In the genomic region with DNA sequence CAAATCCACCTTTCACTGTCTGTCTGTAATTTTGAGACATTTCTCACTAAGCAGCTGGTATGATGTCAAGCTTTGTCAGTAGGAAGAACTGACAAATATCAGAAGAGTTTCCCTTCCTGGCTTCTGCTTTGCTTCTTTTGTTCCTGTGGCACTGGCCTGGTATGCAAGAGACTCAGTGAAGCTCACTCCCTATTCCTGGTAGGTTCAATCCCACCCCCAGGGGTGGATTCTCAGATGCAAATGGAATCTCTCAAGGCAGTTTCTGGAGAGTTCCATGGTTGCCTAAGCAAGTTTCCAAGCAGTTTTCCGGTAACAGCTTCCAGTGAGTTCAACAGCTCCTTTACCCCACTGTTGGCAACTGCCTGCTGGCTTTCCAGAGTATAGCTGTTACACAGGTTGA, we compare ENCODE assay signal across 23 cellular contexts.
"Had no signal": no experiment of that assay in that cellular context is flagged by ENCODE, and none has a peak within 500 bp of the region (broad histone marks: within the 10 kb centered on the region; RNA-seq: fewer than 3 reads in every experiment).

No MANE protein-coding gene starts in this region.

- H3K36me3 ChIP-seq: adrenal gland, esophagus squamous epithelium, transverse colon had no signal

- H3K4me3 ChIP-seq: adrenal gland, body of pancreas, esophagus squamous epithelium, testis, transverse colon had no signal

- H3K27ac ChIP-seq: adrenal gland, body of pancreas, epithelial cell of prostate, esophagus squamous epithelium, testis, transverse colon had no signal

- H3K4me1 ChIP-seq: adrenal gland, body of pancreas, esophagus squamous epithelium, testis, transverse colon had no signal

- H3K27me3 ChIP-seq: adrenal gland, body of pancreas, esophagus squamous epithelium, testis, transverse colon had no signal

- H3K9me3 ChIP-seq: body of pancreas, testis had no signal

- DNase-seq: activated CD4-positive, alpha-beta T cell treated with anti-CD3 and anti-CD28 coated beads for 4 hours; activated CD4-positive, alpha-beta T cell treated with anti-CD3 and anti-CD28 coated beads, Interleukin-2, amount 50 U/mL, for 4 hours; activated effector memory CD4-positive, alpha-beta T cell treated with Interleukin-2 at 50 U/mL for 16 hours; activated naive CD4-positive, alpha-beta T cell treated with Interleukin-2 at 50 U/mL for 16 hours; activated naive CD8-positive, alpha-beta T cell treated with anti-CD3 and anti-CD28 coated beads for 36 hours; activated T-cell treated with anti-CD3 and anti-CD28 coated beads for 4 hours; adrenal gland; aorta; body of pancreas; dermis blood vessel endothelial cell; effector CD4-positive, alpha-beta T cell; esophagus squamous epithelium; left cardiac atrium; mammary epithelial cell; naive B cell; right cardiac atrium; stimulated activated CD4-positive, alpha-beta T cell treated with anti-CD3 and anti-CD28 coated beads, Interleukin-12 subunit alpha, Interleukin-12 subunit beta, amount 100 ng/mL, for 4 hours; stimulated activated CD4-positive, alpha-beta T cell treated with anti-CD3 and anti-CD28 coated beads, Interleukin-4, amount 100 ng/mL, for 1 hour; stimulated activated naive CD8-positive, alpha-beta T cell treated with anti-CD3 and anti-CD28 coated beads, Interleukin-15, Interleukin-2, amounts not matched to agents 100 U/mL and 50 U/mL, for 24 hours; T-cell; testis; transverse colon had no signal
